ENCODE assay signal across 9 cellular contexts in genomic region chr2:239259173-239259572, GRCh38.
DNase-seq lines count a peak whose midpoint lies in the region; ATAC-seq and TF ChIP-seq lines count a peak whose summit lies in the region.
"Had no signal": no experiment of that assay in that cellular context is flagged by ENCODE, and none has a peak within 500 bp of the region (broad histone marks: within the 10 kb centered on the region; RNA-seq: fewer than 3 reads in every experiment).

No MANE protein-coding gene starts in this region.

- no peak overlapping the region for H3K27ac Mint-ChIP-seq in nephron progenitor cell

- H3K9me3 ChIP-seq in KOPT-K1 (ENCODE audit: insufficient read depth, low read length, poor library complexity, severe bottlenecking), result peaks cover 12% of the 10 kb centered on the region

- peaks cover 26% of the 10 kb centered on the region for H3K9me3 Mint-ChIP-seq in nephron progenitor cell

- H3K27ac ChIP-seq in KOPT-K1 (ENCODE audit: low read depth, low read length, poor library complexity, severe bottlenecking), result peak overlapping the region; percentile 58

- no peak overlapping the region for H3K4me3 ChIP-seq in GM06990 (replicated peaks; ENCODE audit: low read depth, low read length)

- H3K4me3 Mint-ChIP-seq in nephron progenitor cell, result no peak overlapping the region

- no peak for TF ChIP-seq CTCF in GM06990 (IDR thresholded peaks at IDR 0.05; ENCODE audit: insufficient read depth, low read length, poor library complexity, severe bottlenecking)
- TF ChIP-seq CTCF in nephron progenitor cell (IDR thresholded peaks at IDR 0.05), result no peak

- H3K36me3 ChIP-seq in GM06990 (ENCODE audit: control insufficient read depth, insufficient read depth, low read length), result no peaks in the 10 kb centered on the region
- H3K36me3 ChIP-seq in KOPT-K1 (ENCODE audit: insufficient read depth, low read length), result peaks cover 12% of the 10 kb centered on the region

- DNase-seq in GM06990 (ENCODE audit: extremely low read depth, insufficient read length), result peak; percentile 54
- peak; percentile 37 for DNase-seq in mesenteric fat pad (ENCODE audit: low spot score)
- DNase-seq in NCI-H2029 (lab: John Stamatoyannopoulos, UW), result no peak
- no peak for DNase-seq in DMS79 treated with DMSO at 0.1 percent for 48 hours (lab: John Stamatoyannopoulos, UW)
- DNase-seq in nephron progenitor cell, result no peak
- DNase-seq: DMS53 had no signal

- H3K36me3 Mint-ChIP-seq in nephron progenitor cell (ENCODE audit: low read depth), result peaks cover 32% of the 10 kb centered on the region

- H3K27me3 Mint-ChIP-seq in nephron progenitor cell (ENCODE audit: low read depth, poor library complexity), result no peaks in the 10 kb centered on the region

- ATAC-seq in GM21381 (IDR thresholded peaks at IDR 0.05; ENCODE audit: unreplicated experiment) (peak; percentile 55), HG02642 (IDR thresholded peaks at IDR 0.05; ENCODE audit: poor library complexity, unreplicated experiment) (no peak)

- H3K4me1 Mint-ChIP-seq in nephron progenitor cell, result peaks cover 75% of the 10 kb centered on the region

- H3K27me3 ChIP-seq in GM06990 (replicated peaks; ENCODE audit: control insufficient read depth, insufficient read depth, low read length), result no peaks in the 10 kb centered on the region; the same call in 1 of the 2 replicates

Comparison
In these comparisons a context has a peak if more than half of its experiments do, and no peak if none do; other contexts are left out.
1. DNase-seq: peak in GM06990 (single experiment) and mesenteric fat pad (single experiment); none in NCI-H2029 (single experiment), DMS79 treated with DMSO at 0.1 percent for 48 hours (single experiment) and nephron progenitor cell (single experiment).